In genomic region chrX:44310227-44310626, GRCh38 we compare ENCODE assay signal across 29 cellular contexts. TPM values are rescaled to one million over a fixed set of nuclear protein-coding genes. Genes with fewer than 3 reads are reported as not detected.
"Had no signal": no experiment of that assay in that cellular context is flagged by ENCODE, and none has a peak within 500 bp of the region (broad histone marks: within the 10 kb centered on the region; RNA-seq: fewer than 3 reads in every experiment).

No MANE protein-coding gene starts in this region.

- H3K36me3 Mint-ChIP-seq: activated naive CD8-positive, alpha-beta T cell had no signal

- DNase-seq: activated CD4-positive, alpha-beta T cell treated with anti-CD3 and anti-CD28 coated beads for 36 hours; activated CD4-positive, alpha-beta T cell treated with anti-CD3 and anti-CD28 coated beads, Interleukin-2, amount 10 ng/mL, durations not matched to agents 24 days and 14 days; activated CD4-positive, alpha-beta T cell treated with anti-CD3 and anti-CD28 coated beads, Interleukin-2, amount 50 U/mL, for 4 hours; activated CD4-positive, CD25-positive, alpha-beta regulatory T cell; activated CD4-positive, CD25-positive, alpha-beta regulatory T cell treated with anti-CD3 and anti-CD28 coated beads, Interleukin-2, amount 50 U/mL, for 72 hours; activated CD8-positive, alpha-beta memory T cell treated with anti-CD3 and anti-CD28 coated beads, Interleukin-2, amount 50 U/mL, for 48 hours; activated gamma-delta T cell; activated naive CD4-positive, alpha-beta T cell; activated T-cell treated with anti-CD3 and anti-CD28 coated beads for 4 hours; activated T-cell treated with anti-CD3 and anti-CD28 coated beads, Interleukin-2, amount 50 U/mL, for 24 hours; activated T-cell treated with anti-CD3 and anti-CD28 coated beads, Interleukin-2, amount 50 U/mL, for 72 hours; amniotic stem cell; anterior cingulate cortex; brain microvascular endothelial cell; dorsolateral prefrontal cortex; effector memory CD4-positive, alpha-beta T cell; endodermal cell; foreskin fibroblast; head of caudate nucleus; T-helper 1 cell; T-helper 17 cell; T1000; WERI-Rb-1 had no signal

- H3K9me3 Mint-ChIP-seq: activated CD4-positive, alpha-beta T cell treated with anti-CD3 and anti-CD28 coated beads, Interleukin-2, amount 10 ng/mL, durations not matched to agents 24 days and 14 days; activated T-cell treated with anti-CD3 and anti-CD28 coated beads, Interleukin-2, amount 50 U/mL, for 24 hours; activated T-cell treated with anti-CD3 and anti-CD28 coated beads, Interleukin-2, amount 50 U/mL, for 72 hours; central memory CD8-positive, alpha-beta T cell; dendritic cell treated with granulocyte-macrophage colony-stimulating factor and Interleukin-4, amounts not matched to agents 40 ng/mL and 50 ng/mL, for 4 days; T-helper 2 cell treated with Interferon-gamma antibody and Interleukin-4, amounts not matched to agents 5 μg/mL and 100 μg/mL, for 36 hours had no signal

- ATAC-seq: activated CD4-positive, alpha-beta T cell treated with anti-CD3 and anti-CD28 coated beads for 36 hours; activated T-cell treated with anti-CD3 and anti-CD28 coated beads, Interleukin-2, amount 50 U/mL, for 72 hours; esophagus mucosa; T-helper 17 cell had no signal

- H3K4me3 Mint-ChIP-seq: activated CD4-positive, alpha-beta T cell treated with anti-CD3 and anti-CD28 coated beads for 36 hours; activated CD4-positive, alpha-beta T cell treated with anti-CD3 and anti-CD28 coated beads, Interleukin-2, amount 10 ng/mL, durations not matched to agents 24 days and 14 days; activated naive CD8-positive, alpha-beta T cell; activated T-cell treated with anti-CD3 and anti-CD28 coated beads, Interleukin-2, amount 50 U/mL, for 24 hours; activated T-cell treated with anti-CD3 and anti-CD28 coated beads, Interleukin-2, amount 50 U/mL, for 72 hours; central memory CD8-positive, alpha-beta T cell; dendritic cell treated with granulocyte-macrophage colony-stimulating factor and Interleukin-4, amounts not matched to agents 40 ng/mL and 50 ng/mL, for 4 days; endodermal cell; T-helper 17 cell; T-helper 2 cell treated with Interferon-gamma antibody and Interleukin-4, amounts not matched to agents 5 μg/mL and 100 μg/mL, for 36 hours had no signal

- H3K27ac Mint-ChIP-seq: activated CD4-positive, alpha-beta T cell treated with anti-CD3 and anti-CD28 coated beads for 36 hours; activated CD4-positive, alpha-beta T cell treated with anti-CD3 and anti-CD28 coated beads, Interleukin-2, amount 10 ng/mL, durations not matched to agents 24 days and 14 days; activated naive CD8-positive, alpha-beta T cell; activated T-cell treated with anti-CD3 and anti-CD28 coated beads, Interleukin-2, amount 50 U/mL, for 24 hours; activated T-cell treated with anti-CD3 and anti-CD28 coated beads, Interleukin-2, amount 50 U/mL, for 72 hours; dendritic cell treated with granulocyte-macrophage colony-stimulating factor and Interleukin-4, amounts not matched to agents 40 ng/mL and 50 ng/mL, for 4 days; endodermal cell; T-helper 17 cell; T-helper 2 cell treated with Interferon-gamma antibody and Interleukin-4, amounts not matched to agents 5 μg/mL and 100 μg/mL, for 36 hours had no signal

- H3K27me3 Mint-ChIP-seq: activated CD4-positive, alpha-beta T cell treated with anti-CD3 and anti-CD28 coated beads for 36 hours; activated CD4-positive, alpha-beta T cell treated with anti-CD3 and anti-CD28 coated beads, Interleukin-2, amount 10 ng/mL, durations not matched to agents 24 days and 14 days; activated naive CD8-positive, alpha-beta T cell; activated T-cell treated with anti-CD3 and anti-CD28 coated beads, Interleukin-2, amount 50 U/mL, for 24 hours; central memory CD8-positive, alpha-beta T cell; dendritic cell treated with granulocyte-macrophage colony-stimulating factor and Interleukin-4, amounts not matched to agents 40 ng/mL and 50 ng/mL, for 4 days; T-helper 17 cell had no signal

RNA-seq across cellular contexts. Expression of gene EFHC2, which starts 33.2 kb away (rescaled TPM):
- total RNA-seq: activated CD4-positive, alpha-beta T cell treated with anti-CD3 and anti-CD28 coated beads, Interleukin-2, amount 10 ng/mL, durations not matched to agents 24 days and 14 days; astrocyte had no signal
